Comparison of ENCODE assay signal across 8 cellular contexts in genomic region chr15:74696398-74696729, GRCh38. TPM values are rescaled to one million over a fixed set of nuclear protein-coding genes. Genes with fewer than 3 reads are reported as not detected.
DNase-seq lines count a peak whose midpoint lies in the region; ATAC-seq and TF ChIP-seq lines count a peak whose summit lies in the region.

No MANE protein-coding gene starts in this region.

- no peaks in the 10 kb centered on the region for H3K9me3 ChIP-seq in SK-N-MC (ENCODE audit: low read depth, low read length)
- no peaks in the 10 kb centered on the region for H3K9me3 ChIP-seq in skeletal muscle satellite cell (replicated peaks; ENCODE audit: low read length)

- peak overlapping the region; percentile 96 for H3K9ac ChIP-seq in SK-N-MC (ENCODE audit: insufficient read length)
- H3K9ac ChIP-seq in skeletal muscle satellite cell (ENCODE audit: low read depth, low read length), result peak overlapping the region; percentile 97

- peaks cover 5% of the 10 kb centered on the region for H3K27me3 ChIP-seq in skeletal muscle satellite cell (ENCODE audit: control insufficient read depth, insufficient read depth, low read length)

- peak overlapping the region; percentile 93 for H3K4me2 ChIP-seq in skeletal muscle satellite cell (ENCODE audit: low read length)

- peak; percentile 10 for ATAC-seq in GM21367 (IDR thresholded peaks at IDR 0.05; ENCODE audit: unreplicated experiment)
- no peak for ATAC-seq in HG02973 (IDR thresholded peaks at IDR 0.05; ENCODE audit: unreplicated experiment)

- peaks cover 8% of the 10 kb centered on the region for H3K4me1 ChIP-seq in skeletal muscle satellite cell (ENCODE audit: control insufficient read depth, insufficient read depth, low read length)

- H3K27ac ChIP-seq in SK-N-MC, result no peak overlapping the region; the same call in 1 of the 2 replicates

- H3K4me3 ChIP-seq in SK-N-MC, result peak overlapping the region; percentile 96
- H3K4me3 ChIP-seq in foreskin fibroblast (ENCODE audit: low read depth in 1 of 2, low read length in 2 of 2), result peak overlapping the region; percentile 77 to 98
- peak overlapping the region; percentile 91 for H3K4me3 ChIP-seq in skeletal muscle satellite cell (ENCODE audit: low read length)

- POLR2A ChIA-PET in GM10248 (lab: Yijun Ruan, JAX), result no interaction called here

- H3K36me3 ChIP-seq in SK-N-MC (ENCODE audit: insufficient read depth, low read length), result no peaks in the 10 kb centered on the region
- H3K36me3 ChIP-seq in skeletal muscle satellite cell (ENCODE audit: insufficient read depth, low read length), result no peaks in the 10 kb centered on the region

- CTCF ChIA-PET in GM10248 (lab: Yijun Ruan, JAX), result interaction anchor here (1.1 to 1.3 kb wide), 2 partner anchors 61 to 75 kb away, joined by 3 read pairs; no protein-coding TSS in a partner anchor

- DNase-seq in SK-N-MC (ENCODE audit: low read depth, low spot score) (no peak), foreskin fibroblast (no peak), DMS79 (lab: John Stamatoyannopoulos, UW) (no peak), inferior parietal cortex (ENCODE audit: extremely low spot score) (no peak), GM10248 (ENCODE audit: extremely low spot score) (no peak)

- TF ChIP-seq CTCF in foreskin fibroblast (IDR thresholded peaks at IDR 0.05; ENCODE audit: low read depth, low read length) (no peak), GM10248 (IDR thresholded peaks at IDR 0.05; ENCODE audit: control extremely low read depth, extremely low read depth, low read depth, missing control alignments) (no peak)

RNA-seq across cellular contexts. Expression of gene EDC3, which starts 0.5 kb away (rescaled TPM):
- total RNA-seq in skeletal muscle satellite cell (2012; rRNA removed), result 4.8 and 7.4 TPM in 2 replicates

RNA-seq across cellular contexts. Expression of gene CYP1A1, which starts 29.0 kb away (rescaled TPM):
- total RNA-seq in skeletal muscle satellite cell (2012; rRNA removed), result under 0.01 and 0.25 TPM in 2 replicates

RNA-seq across cellular contexts. Expression of gene CYP1A2, which starts 52.3 kb away (rescaled TPM):
- not detected in 2 replicates for total RNA-seq in skeletal muscle satellite cell (2012; rRNA removed)
